8 cellular contexts compared by ENCODE assay signal in genomic region chr7:158394936-158395335, GRCh38.
A peak's percentile ranks its signal among the peaks of the same experiment; 100 is the strongest.
DNase-seq lines count a peak whose midpoint lies in the region; ATAC-seq, FAIRE-seq and TF ChIP-seq lines count a peak whose summit lies in the region.

No MANE protein-coding gene starts in this region.

- no peak overlapping the region for H3K9ac ChIP-seq in kidney (ENCODE audit: low read length in 2 of 2)

- intact Hi-C loops in CD14-positive monocyte (cut with micrococcal nuclease) (no loop called here), kidney (cut with DNase I) (no loop called here)

- TF ChIP-seq POLR2A in upper lobe of left lung (IDR thresholded peaks at IDR 0.05) (no peak), GM18505 (IDR thresholded peaks at IDR 0.05; ENCODE audit: borderline replicate concordance, extremely low read depth, insufficient read depth, insufficient read length) (no peak)

- H3K4me1 ChIP-seq in kidney (ENCODE audit: control insufficient read depth in 1 of 2, insufficient read depth in 1 of 2, low read depth in 1 of 2, low read length in 2 of 2) (no peaks in the 10 kb centered on the region), upper lobe of left lung (peaks cover 0 to 17% (median 5%) of the 10 kb centered on the region in 4 donors)

- H3K27ac ChIP-seq in HL-60 (replicated peaks) (no peak overlapping the region), kidney (ENCODE audit: low read depth in 2 of 2, low read length in 2 of 2) (no peak overlapping the region), upper lobe of left lung (no peak overlapping the region)

- H3K4me3 ChIP-seq in HL-60 (replicated peaks; ENCODE audit: insufficient read depth, low read length) (no peak overlapping the region), kidney (ENCODE audit: low read length in 2 of 2) (no peak overlapping the region), upper lobe of left lung (no peak overlapping the region)

- FAIRE-seq in kidney (lab: Jason Lieb, UNC) = no peak

- H3K36me3 Mint-ChIP-seq in CD14-positive monocyte = no peaks in the 10 kb centered on the region

- H3K27me3 ChIP-seq in HL-60 (ENCODE audit: insufficient read depth, poor library complexity, severe bottlenecking) (no peaks in the 10 kb centered on the region), upper lobe of left lung (no peaks in the 10 kb centered on the region)

- H3K36me3 ChIP-seq in kidney (ENCODE audit: control insufficient read depth in 1 of 2, insufficient read depth in 2 of 2, low read length in 2 of 2) (no peaks in the 10 kb centered on the region), upper lobe of left lung (no peaks in the 10 kb centered on the region)

- H3K9me3 ChIP-seq in kidney (ENCODE audit: control insufficient read depth in 1 of 2, low read length in 2 of 2) (no peaks in the 10 kb centered on the region), upper lobe of left lung (peaks cover 0 to 3% (median 0%) of the 10 kb centered on the region in 4 donors)

- peaks cover 10 to 17% (median 12%) of the 10 kb centered on the region in 7 donors for H3K9me3 Mint-ChIP-seq in CD14-positive monocyte

- TF ChIP-seq CTCF in CD14-positive monocyte (IDR thresholded peaks at IDR 0.05) = peak; percentile 36
- TF ChIP-seq CTCF in HL-60 (IDR thresholded peaks at IDR 0.05; ENCODE audit: insufficient read depth, low read length) = peak; percentile 3
- TF ChIP-seq CTCF in kidney (IDR thresholded peaks at IDR 0.05; ENCODE audit: borderline replicate concordance, extremely low read depth, insufficient read depth) = peak; percentile 65
- peak; percentile 54 to 83 (median 70) for TF ChIP-seq CTCF in upper lobe of left lung (IDR thresholded peaks at IDR 0.05)

- no peak for TF ChIP-seq EP300 in upper lobe of left lung (IDR thresholded peaks at IDR 0.05)

- H3K27me3 Mint-ChIP-seq in CD14-positive monocyte (ENCODE audit: low read depth in 3 of 3) = peaks cover 0 to 2% (median 2%) of the 10 kb centered on the region in 3 donors

- H3K4me3 Mint-ChIP-seq in CD14-positive monocyte = no peak overlapping the region

- no peak overlapping the region for H3K27ac Mint-ChIP-seq in CD14-positive monocyte

- DNase-seq in CD14-positive monocyte (ENCODE audit: low spot score) = no peak
- DNase-seq in HL-60 (ENCODE audit: low read depth in 1 of 2, low spot score in 1 of 2) = no peak
- peak; percentile 32 for DNase-seq in activated T-cell treated with anti-CD3 and anti-CD28 coated beads for 48 hours (ENCODE audit: low read depth)
- DNase-seq in kidney = no peak
- peak; percentile 36 to 91 for DNase-seq in upper lobe of left lung
- no peak for DNase-seq in middle frontal gyrus (ENCODE audit: extremely low spot score, low spot score)

- H3K4me1 Mint-ChIP-seq in CD14-positive monocyte = no peaks in the 10 kb centered on the region

- WGBS in upper lobe of left lung, 2 donors = 30 to 60% methylated on average over 1 to 15 of the region's 25 CpGs

- ATAC-seq in upper lobe of left lung (ENCODE audit: low FRiP score in 2 of 2) (no peak), HG03442 (IDR thresholded peaks at IDR 0.05; ENCODE audit: unreplicated experiment) (no peak), GM18505 (IDR thresholded peaks at IDR 0.05; ENCODE audit: unreplicated experiment) (no peak)

Comparison
In these comparisons a context has a peak if more than half of its experiments do, and no peak if none do; other contexts are left out.
1. DNase-seq: peak in activated T-cell treated with anti-CD3 and anti-CD28 coated beads for 48 hours (single experiment) and upper lobe of left lung (2 of 2); none in CD14-positive monocyte (single experiment), HL-60 (0 of 2), kidney (single experiment) and middle frontal gyrus (single experiment).
2. CTCF ChIP-seq: peak in every context shown above with its lines; median percentile 70 in upper lobe of left lung; 65 in kidney; 36 in CD14-positive monocyte; 3 in HL-60.